In the genomic region with DNA sequence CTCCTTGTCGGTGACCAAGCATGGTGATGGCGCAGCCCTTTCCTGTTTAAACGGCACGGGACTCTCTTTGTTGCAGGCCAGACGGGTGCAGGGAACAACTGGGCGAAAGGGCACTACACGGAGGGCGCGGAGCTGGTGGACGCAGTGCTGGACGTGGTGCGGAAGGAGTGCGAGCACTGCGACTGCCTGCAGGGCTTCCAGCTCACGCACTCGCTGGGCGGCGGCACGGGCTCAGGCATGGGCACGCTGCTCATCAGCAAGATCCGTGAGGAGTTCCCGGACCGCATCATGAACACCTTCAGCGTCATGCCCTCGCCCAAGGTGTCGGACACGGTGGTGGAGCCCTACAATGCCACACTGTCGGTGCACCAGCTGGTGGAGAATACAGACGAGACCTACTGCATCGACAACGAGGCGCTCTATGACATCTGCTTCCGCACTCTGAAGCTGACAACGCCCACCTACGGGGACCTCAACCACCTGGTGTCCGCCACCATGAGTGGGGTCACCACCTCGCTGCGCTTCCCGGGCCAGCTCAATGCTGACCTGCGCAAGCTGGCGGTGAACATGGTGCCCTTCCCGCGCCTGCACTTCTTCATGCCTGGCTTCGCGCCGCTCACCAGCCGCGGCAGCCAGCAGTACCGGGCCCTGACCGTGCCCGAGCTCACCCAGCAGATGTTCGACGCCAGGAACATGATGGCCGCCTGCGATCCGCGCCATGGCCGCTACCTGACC, we compare ENCODE assay signal across 1 cellular context.
TF ChIP-seq lines count a peak whose summit lies in the region.

No MANE protein-coding gene starts in this region.

TF ChIP-seq in H1, 55 proteins besides CTCF, POLR2A, EP300 and RAD21:
- TF ChIP-seq TBP (IDR thresholded peaks at IDR 0.05; ENCODE audit: low read depth, low read length) (no peak), CTBP2 (IDR thresholded peaks at IDR 0.05; ENCODE audit: borderline replicate concordance, insufficient read depth, insufficient read length, low read length) (no peak), KDM5A (IDR thresholded peaks at IDR 0.05; ENCODE audit: low read length) (no peak), YY1 (IDR thresholded peaks at IDR 0.05; ENCODE audit: low read depth, low read length) (no peak), NRF1 (IDR thresholded peaks at IDR 0.05; ENCODE audit: low read depth, low read length) (no peak), HDAC6 (IDR thresholded peaks at IDR 0.05; ENCODE audit: low read depth, low read length) (no peak), SUZ12 (IDR thresholded peaks at IDR 0.05; ENCODE audit: low read length) (no peak), TAF1 (IDR thresholded peaks at IDR 0.05; ENCODE audit: low read depth, low read length) (no peak), RNF2 (IDR thresholded peaks at IDR 0.05; ENCODE audit: borderline replicate concordance, low read depth, low read length, missing control alignments, poor library complexity, severe bottlenecking) (no peak), GTF2F1 (IDR thresholded peaks at IDR 0.05; ENCODE audit: borderline replicate concordance, low read depth, low read length) (no peak), JUND (IDR thresholded peaks at IDR 0.05; ENCODE audit: low read length) (no peak), SIRT6 (IDR thresholded peaks at IDR 0.05; ENCODE audit: low read length) (no peak), CHD1 (IDR thresholded peaks at IDR 0.05; ENCODE audit: low read depth, low read length) (no peak)
- TF ChIP-seq, protein P1, sequence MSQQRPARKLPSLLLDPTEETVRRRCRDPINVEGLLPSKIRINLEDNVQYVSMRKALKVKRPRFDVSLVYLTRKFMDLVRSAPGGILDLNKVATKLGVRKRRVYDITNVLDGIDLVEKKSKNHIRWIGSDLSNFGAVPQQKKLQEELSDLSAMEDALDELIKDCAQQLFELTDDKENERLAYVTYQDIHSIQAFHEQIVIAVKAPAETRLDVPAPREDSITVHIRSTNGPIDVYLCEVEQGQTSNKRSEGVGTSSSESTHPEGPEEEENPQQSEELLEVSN (IDR thresholded peaks at IDR 0.05) = no peak
